ENCODE assay signal across 1 cellular context in genomic region chr3:192902481-192903023, GRCh38.
TF ChIP-seq lines count a peak whose summit lies in the region.

No MANE protein-coding gene starts in this region.

TF ChIP-seq in HepG2, 621 proteins besides CTCF, POLR2A, EP300 and RAD21:
- no peak for TF ChIP-seq TGIF2 (CRISPR knock-in tag; IDR thresholded peaks at IDR 0.05)
- no peak for TF ChIP-seq AGO2 (optimal IDR thresholded peaks at IDR 0.05; ENCODE audit: low read depth, low read length)
- no peak for TF ChIP-seq ZNF232 (CRISPR knock-in tag; IDR thresholded peaks at IDR 0.05; ENCODE audit: borderline replicate concordance)
- TF ChIP-seq DNMT1 (CRISPR knock-in tag; IDR thresholded peaks at IDR 0.05): no peak
- TF ChIP-seq TEAD2 (CRISPR knock-in tag; IDR thresholded peaks at IDR 0.05): no peak
- TF ChIP-seq ZNF468 (CRISPR knock-in tag; IDR thresholded peaks at IDR 0.05): no peak
- no peak for TF ChIP-seq ZNF616 (CRISPR knock-in tag; IDR thresholded peaks at IDR 0.05; ENCODE audit: low read depth)
- TF ChIP-seq AKNA (CRISPR knock-in tag; IDR thresholded peaks at IDR 0.05; ENCODE audit: borderline replicate concordance): no peak
- TF ChIP-seq TCF7L2 (IDR thresholded peaks at IDR 0.05; ENCODE audit: low read depth, low read length): no peak
- TF ChIP-seq NCOA5 (CRISPR knock-in tag; IDR thresholded peaks at IDR 0.05): no peak
- no peak for TF ChIP-seq ZNF781 (CRISPR knock-in tag; IDR thresholded peaks at IDR 0.05; ENCODE audit: borderline replicate concordance, not compliant biosample characterization)
- TF ChIP-seq SAP130 (CRISPR knock-in tag; IDR thresholded peaks at IDR 0.05; ENCODE audit: low read depth): no peak
- TF ChIP-seq CSRNP2 (CRISPR knock-in tag; conservative IDR thresholded peaks at IDR 0.05; ENCODE audit: low read depth): no peak
- no peak for TF ChIP-seq TCF12 (IDR thresholded peaks at IDR 0.05)
- no peak for TF ChIP-seq TCF12 (CRISPR knock-in tag; IDR thresholded peaks at IDR 0.05)
- no peak for TF ChIP-seq TARDBP (CRISPR knock-in tag; IDR thresholded peaks at IDR 0.05)
- no peak for TF ChIP-seq LBX2 (CRISPR knock-in tag; IDR thresholded peaks at IDR 0.05; ENCODE audit: borderline replicate concordance)
- TF ChIP-seq ZNF12 (CRISPR knock-in tag; IDR thresholded peaks at IDR 0.05): no peak
- TF ChIP-seq NCOA1 (CRISPR knock-in tag; IDR thresholded peaks at IDR 0.05): no peak
- no peak for TF ChIP-seq ZNF678 (CRISPR knock-in tag; IDR thresholded peaks at IDR 0.05)
- TF ChIP-seq CAMTA2 (CRISPR knock-in tag; IDR thresholded peaks at IDR 0.05; ENCODE audit: borderline replicate concordance): no peak
TF ChIP-seq in HepG2: peak in this region for 0.
